ENCODE assay signal across 12 cellular contexts in genomic region chr3:152177757-152178156, GRCh38.
DNase-seq lines count a peak whose midpoint lies in the region; ATAC-seq and TF ChIP-seq lines count a peak whose summit lies in the region.
"Had no signal": no experiment of that assay in that cellular context is flagged by ENCODE, and none has a peak within 500 bp of the region (broad histone marks: within the 10 kb centered on the region; RNA-seq: fewer than 3 reads in every experiment).

No MANE protein-coding gene starts in this region.

- WGBS in thyroid gland, 2 donors, result 95 to 100% methylated on average over 1 of the region's 1 CpG

- no peaks in the 10 kb centered on the region for H3K9me3 ChIP-seq in thyroid gland
- no peaks in the 10 kb centered on the region for H3K9me3 ChIP-seq in right atrium auricular region
- H3K9me3 ChIP-seq: colonic mucosa, gastroesophageal sphincter had no signal

- ATAC-seq in GM19351 (IDR thresholded peaks at IDR 0.05; ENCODE audit: unreplicated experiment) (peak; percentile 89), HG02759 (IDR thresholded peaks at IDR 0.05; ENCODE audit: unreplicated experiment) (peak; percentile 92), HG03457 (IDR thresholded peaks at IDR 0.05; ENCODE audit: unreplicated experiment) (peak; percentile 97)
- ATAC-seq: gastroesophageal sphincter had no signal

- no peak for TF ChIP-seq POLR2A in thyroid gland (IDR thresholded peaks at IDR 0.05)

- H3K27me3 ChIP-seq in thyroid gland, result no peaks in the 10 kb centered on the region
- H3K27me3 ChIP-seq in right atrium auricular region, result no peaks in the 10 kb centered on the region
- H3K27me3 ChIP-seq: colonic mucosa, gastroesophageal sphincter had no signal

- TF ChIP-seq CTCF in thyroid gland (IDR thresholded peaks at IDR 0.05) (no peak), right atrium auricular region (IDR thresholded peaks at IDR 0.05) (no peak)

- no peak overlapping the region for H3K27ac ChIP-seq in thyroid gland
- H3K27ac ChIP-seq in right atrium auricular region, result no peak overlapping the region
- H3K27ac ChIP-seq: colonic mucosa, gastroesophageal sphincter, WERI-Rb-1 had no signal

- H3K36me3 ChIP-seq in thyroid gland, result no peaks in the 10 kb centered on the region
- H3K36me3 ChIP-seq in right atrium auricular region, result no peaks in the 10 kb centered on the region
- H3K36me3 ChIP-seq: colonic mucosa, gastroesophageal sphincter, WERI-Rb-1 had no signal

- intact Hi-C loops in thyroid gland (cut with DNase I), result no loop called here

- H3K4me3 ChIP-seq in thyroid gland (replicated peaks in 1 of 3), result no peak overlapping the region
- H3K4me3 ChIP-seq in right atrium auricular region, result no peak overlapping the region
- H3K4me3 ChIP-seq: colonic mucosa, gastroesophageal sphincter had no signal

- DNase-seq in renal cortical epithelial cell (ENCODE audit: low read depth), result peak; percentile 74
- DNase-seq in thyroid gland, result no peak
- DNase-seq in NCI-H187 treated with DMSO at 0.1 percent for 48 hours (lab: John Stamatoyannopoulos, UW), result no peak
- no peak for DNase-seq in right atrium auricular region (ENCODE audit: low spot score)
- no peak for DNase-seq in activated CD4-positive, CD25-positive, alpha-beta regulatory T cell (lab: John Stamatoyannopoulos, UW)
- DNase-seq: activated naive CD4-positive, alpha-beta T cell treated with anti-CD3 and anti-CD28 coated beads, Interleukin-2, amount 50 U/mL, for 16 hours; colonic mucosa; WERI-Rb-1 had no signal

- H3K4me1 ChIP-seq in thyroid gland (no peaks in the 10 kb centered on the region), right atrium auricular region (no peaks in the 10 kb centered on the region)
- H3K4me1 ChIP-seq: colonic mucosa had no signal
